ENCODE assay signal across 14 cellular contexts in the genomic region with DNA sequence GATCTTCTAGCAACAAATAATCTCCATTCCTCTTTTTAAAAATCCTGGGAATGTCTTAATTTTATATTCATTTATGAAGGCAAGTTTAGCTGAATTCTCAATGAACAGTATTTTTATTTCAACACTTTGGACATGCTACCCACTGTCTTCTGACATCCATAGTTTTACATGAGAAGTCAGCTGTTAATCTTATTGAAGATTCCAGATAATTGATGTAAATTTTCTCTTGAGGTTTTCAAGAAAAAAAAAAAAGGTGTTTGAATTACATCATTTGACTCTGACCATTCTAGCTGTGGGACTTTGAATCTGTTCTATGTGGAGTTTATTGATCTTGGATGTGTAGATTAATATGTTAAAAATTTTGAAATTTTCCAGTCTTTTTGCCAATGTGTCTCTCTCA. TPM values are rescaled to one million over a fixed set of nuclear protein-coding genes. Genes with fewer than 3 reads are reported as not detected.
DNase-seq lines count a peak whose midpoint lies in the region; ATAC-seq, FAIRE-seq and TF ChIP-seq lines count a peak whose summit lies in the region.
"Had no signal": no experiment of that assay in that cellular context is flagged by ENCODE, and none has a peak within 500 bp of the region (broad histone marks: within the 10 kb centered on the region; RNA-seq: fewer than 3 reads in every experiment).

No MANE protein-coding gene starts in this region.

- TF ChIP-seq EP300 in K562 (IDR thresholded peaks at IDR 0.05; ENCODE audit: low read length), result no peak

- H3K27me3 ChIP-seq in cardiac muscle cell (no peaks in the 10 kb centered on the region), K562 (ENCODE audit: control insufficient read depth in 2 of 2, insufficient read depth in 2 of 2, low read length in 2 of 2) (no peaks in the 10 kb centered on the region)
- H3K27me3 ChIP-seq: esophagus muscularis mucosa had no signal

- H3K27ac ChIP-seq in cardiac muscle cell (no peak overlapping the region), K562 (ENCODE audit: extremely low read depth, low read depth, low read length) (no peak overlapping the region)
- H3K27ac ChIP-seq: esophagus muscularis mucosa had no signal

- intact Hi-C loops in left cardiac atrium (cut with DNase I), result no loop called here
- intact Hi-C loops in K562 (cut with micrococcal nuclease), result no loop called here
- intact Hi-C loops in posterior vena cava (cut with DNase I), result no loop called here

- in situ Hi-C loops in K562 (cut with MboI), result no loop called here

- H3K4me1 ChIP-seq in cardiac muscle cell (ENCODE audit: low read depth) (peaks cover 6% of the 10 kb centered on the region), K562 (replicated peaks in 1 of 2; ENCODE audit: control insufficient read depth in 2 of 2, insufficient read depth in 2 of 2, low read length in 2 of 2) (no peaks in the 10 kb centered on the region)
- H3K4me1 ChIP-seq: esophagus muscularis mucosa had no signal

- TF ChIP-seq RAD21 in K562 (CRISPR knock-in tag; conservative IDR thresholded peaks at IDR 0.05 in 1 of 2, IDR thresholded peaks at IDR 0.05 in 1 of 2), result 0 out of 4 replicates have a peak, but pooled peaks of 1 of the 2 experiments have one; percentile 2

- no peak for TF ChIP-seq POLR2A in K562 (conservative IDR thresholded peaks at IDR 0.05)

- H3K9me1 ChIP-seq in K562 (ENCODE audit: control insufficient read depth, insufficient read depth, low read length), result no peaks in the 10 kb centered on the region

- CTCF ChIA-PET in K562 (lab: Yijun Ruan, JAX; ENCODE audit: low intra/inter-chr PET ratio), result no interaction called here

- FAIRE-seq in K562 (lab: Jason Lieb, UNC) (no peak), urothelium cell line (lab: Jason Lieb, UNC) (no peak)

- BruUV-seq in K562 (replicated peaks; lab: Mats Ljungman, UMichigan), result no TSS peak

- no peaks in the 10 kb centered on the region for H3K9me3 ChIP-seq in cardiac muscle cell (ENCODE audit: low read depth)
- no peaks in the 10 kb centered on the region; the same call in 1 of the 2 replicates for H3K9me3 ChIP-seq in K562 (replicated peaks; ENCODE audit: control insufficient read depth, insufficient read depth, low read depth, low read length)

- H2AFZ ChIP-seq in K562 (ENCODE audit: low read depth, low read length), result no peak overlapping the region

- ATAC-seq in left cardiac atrium (no peak), K562 (no peak), HG03175 (IDR thresholded peaks at IDR 0.05; ENCODE audit: unreplicated experiment) (no peak)

- H3K36me3 ChIP-seq in cardiac muscle cell, result no peaks in the 10 kb centered on the region
- H3K36me3 ChIP-seq in K562 (ENCODE audit: control insufficient read depth, insufficient read depth, low read length), result no peaks in the 10 kb centered on the region
- H3K36me3 ChIP-seq: esophagus muscularis mucosa had no signal

- H4K20me1 ChIP-seq in K562 (replicated peaks; ENCODE audit: control insufficient read depth, insufficient read depth, low read length), result no peaks in the 10 kb centered on the region

- no peak for TF ChIP-seq CTCF in cardiac muscle cell (IDR thresholded peaks at IDR 0.05; ENCODE audit: low read depth, low read length)
- no peak for TF ChIP-seq CTCF in K562 (IDR thresholded peaks at IDR 0.05 in 2 of 3, conservative IDR thresholded peaks at IDR 0.05 in 1 of 3; ENCODE audit: insufficient read depth in 2 of 3, low read depth in 1 of 3, low read length in 3 of 3)

- no peak overlapping the region for H3K9ac ChIP-seq in K562 (ENCODE audit: insufficient read depth in 1 of 2, low read depth in 2 of 2, low read length in 2 of 2)

- POLR2A ChIA-PET in K562 (lab: Yijun Ruan, JAX), result no interaction called here

- H3K4me2 ChIP-seq in K562 (ENCODE audit: insufficient read depth, low read length), result no peak overlapping the region

- H3K79me2 ChIP-seq in K562 (ENCODE audit: control insufficient read depth, insufficient read depth, low read length), result no peaks in the 10 kb centered on the region

- DNase-seq in cardiac muscle cell (ENCODE audit: low read depth in 1 of 2, low spot score in 1 of 2) (peak; percentile 27 to 40), left cardiac atrium (no peak), NCI-H748 (lab: John Stamatoyannopoulos, UW; ENCODE audit: unreplicated experiment) (peak; percentile 53), K562 (ENCODE audit: extremely low read depth in 1 of 4, low spot score in 3 of 4) (peak in 2 of 4 experiments; percentile 1 to 2), urothelium cell line (ENCODE audit: low spot score) (peak; percentile 4), posterior vena cava (ENCODE audit: low spot score) (no peak)
- DNase-seq in activated naive CD4-positive, alpha-beta T cell treated with Interleukin-2 at 50 U/mL for 16 hours, result no peak
- DNase-seq: activated CD4-positive, alpha-beta T cell treated with anti-CD3 and anti-CD28 coated beads for 48 hours; retina had no signal

- H3K4me3 ChIP-seq in cardiac muscle cell, result no peak overlapping the region
- no peak overlapping the region for H3K4me3 ChIP-seq in K562
- H3K4me3 ChIP-seq: esophagus muscularis mucosa had no signal

TF ChIP-seq in K562, 482 proteins besides CTCF, POLR2A, EP300 and RAD21:
- TF ChIP-seq TRIM28 (IDR thresholded peaks at IDR 0.05) (peak; percentile 72; the same call in 1 of the 2 replicates), CBX3 (IDR thresholded peaks at IDR 0.05; ENCODE audit: borderline replicate concordance in 1 of 2, low read length in 2 of 2) (peak in 1 of 2 experiments; percentile 70; a peak in 1 of 3 replicates), BCOR (IDR thresholded peaks at IDR 0.05) (no peak), CBX5 (IDR thresholded peaks at IDR 0.05; ENCODE audit: borderline replicate concordance, low read depth) (peak; percentile 73; the same call in 1 of the 2 replicates)

RNA-seq across cellular contexts. Expression of gene PDHA2, which starts 28.0 kb away (rescaled TPM):
- not detected in 2 replicates for total RNA-seq in cardiac muscle cell
- polyA plus RNA-seq in cardiac muscle cell, result not detected in 2 replicates
- not detected for total RNA-seq in left cardiac atrium
- total RNA-seq in K562 (2011; cell fraction: chromatin; rRNA removed; ENCODE audit: low replicate concordance), result not detected in 2 replicates
- total RNA-seq in K562 (2011; cell fraction: nucleolus; rRNA removed), result not detected in 2 replicates
- total RNA-seq in K562 (2011; cell fraction: nucleoplasm; rRNA removed), result not detected in 2 replicates
- total RNA-seq in K562 (2014; rRNA removed), result not detected in 2 replicates
- total RNA-seq in K562 (2014; rRNA removed; fragmentation: Illumina TruSeq; extraction: Trizol), result not detected in 2 replicates
- total RNA-seq in K562 (2015; rRNA removed; fragmentation: Illumina TruSeq; extraction: Trizol), result not detected in 2 replicates
- not detected in 2 replicates for total RNA-seq in K562 (2021)
- polyA plus RNA-seq in K562 (2011; rRNA removed), result not detected in 2 replicates
- polyA plus RNA-seq in K562 (2011; cell fraction: cytosol; rRNA removed), result not detected in 2 replicates
- polyA plus RNA-seq in K562 (2011; cell fraction: nucleus; rRNA removed), result not detected in 2 replicates
- polyA plus RNA-seq in K562 (2012), result not detected in 2 replicates
- polyA plus RNA-seq in K562 (2014; fragmentation: Illumina TruSeq; extraction: Trizol), result not detected in 2 replicates
- not detected for polyA plus RNA-seq in K562 (2014; fragmentation: Nextera tagmentation; extraction: Ambion mirVana)
- not detected in 2 replicates for polyA plus RNA-seq in K562 (2014; rRNA removed)
- polyA minus RNA-seq in K562 (2011; rRNA and poly(A)+ RNA removed), result not detected in 2 replicates
- not detected in 2 replicates for polyA minus RNA-seq in K562 (2011; cell fraction: cytosol; rRNA and poly(A)+ RNA removed)
- polyA minus RNA-seq in K562 (2011; cell fraction: nucleus; rRNA and poly(A)+ RNA removed), result not detected in 2 replicates
- total RNA-seq in posterior vena cava, result not detected
- total RNA-seq: activated T-helper 2 cell treated with anti-CD3 and anti-CD28 coated beads, Interferon-gamma antibody, Interleukin-2, Interleukin-4, amounts not matched to agents 10 μg/mL and 5 μg/mL and 100 μg/mL, durations not matched to agents 14 hours and 24 hours and 36 hours; esophagus muscularis mucosa had no signal
- polyA plus RNA-seq: BJ, immature natural killer cell had no signal

Comparison
In these comparisons a context has a peak if more than half of its experiments do, and no peak if none do; other contexts are left out.
1. DNase-seq: peak in cardiac muscle cell (2 of 2), NCI-H748 (single experiment) and urothelium cell line (single experiment); none in left cardiac atrium (single experiment), activated naive CD4-positive, alpha-beta T cell treated with Interleukin-2 at 50 U/mL for 16 hours (single experiment) and posterior vena cava (single experiment).